14 cellular contexts compared by ENCODE assay signal in the genomic region with DNA sequence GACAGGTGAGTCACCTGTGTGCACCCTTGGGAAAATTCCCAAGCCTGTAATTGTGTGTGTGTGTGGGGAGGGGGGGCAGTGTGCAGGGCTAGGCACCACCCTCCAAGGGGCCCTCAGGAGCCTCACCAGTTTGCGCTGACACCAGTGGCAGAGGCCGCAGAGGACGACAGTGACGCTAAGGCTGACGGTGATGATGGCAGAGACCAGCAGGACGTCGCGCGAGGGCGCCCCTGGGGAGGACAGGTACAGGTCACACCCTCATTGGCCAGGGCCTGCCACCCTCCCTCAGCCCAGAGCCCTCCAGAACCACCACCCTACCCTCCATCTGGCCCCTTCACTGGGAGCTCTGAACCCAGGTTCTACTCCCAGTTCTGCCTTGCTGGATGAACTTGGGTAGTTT. TPM values are rescaled to one million over a fixed set of nuclear protein-coding genes. Genes with fewer than 3 reads are reported as not detected.
"Had no signal": no experiment of that assay in that cellular context is flagged by ENCODE, and none has a peak within 500 bp of the region (broad histone marks: within the 10 kb centered on the region; RNA-seq: fewer than 3 reads in every experiment).

No MANE protein-coding gene starts in this region.

- H3K27me3 ChIP-seq: right lobe of liver had no signal

- H3K9me3 ChIP-seq: esophagus squamous epithelium, heart right ventricle, psoas muscle, right lobe of liver, spleen, tibial nerve had no signal

- DNase-seq: activated CD4-positive, alpha-beta T cell treated with anti-CD3 and anti-CD28 coated beads, Interleukin-2, amount 50 U/mL, for 4 hours; activated CD4-positive, CD25-positive, alpha-beta regulatory T cell treated with anti-CD3 and anti-CD28 coated beads, Interleukin-2, amount 50 U/mL, for 72 hours; activated T-cell treated with anti-CD3 and anti-CD28 coated beads, Interleukin-2, amount 50 U/mL, for 72 hours; aorta; esophagus squamous epithelium; heart right ventricle; psoas muscle; right lobe of liver; spleen; stimulated activated CD4-positive, alpha-beta T cell treated with anti-CD3 and anti-CD28 coated beads, Interleukin-1b, Interleukin-23, amount 100 ng/mL, for 48 hours; T-helper 17 cell had no signal

- H3K36me3 ChIP-seq: esophagus squamous epithelium, heart right ventricle, right lobe of liver, spleen, tibial nerve had no signal

- H3K4me3 ChIP-seq: esophagus squamous epithelium, heart right ventricle, psoas muscle, right lobe of liver, spleen, tibial nerve had no signal

- H3K4me1 ChIP-seq: psoas muscle, right lobe of liver had no signal

- H3K27ac ChIP-seq: esophagus squamous epithelium, heart right ventricle, psoas muscle, right lobe of liver, spleen, tibial nerve had no signal

- ATAC-seq: heart right ventricle; psoas muscle; stimulated activated memory B cell treated with anti-CD40 and anti-IgM and Interleukin-4, amounts not matched to agents 10 μg/mL and 1 μg/mL and 100 μg/mL, for 72 hours; T-helper 17 cell had no signal

RNA-seq across cellular contexts. Expression of a gene that starts 24.9 kb away (rescaled TPM):
- total RNA-seq: activated T-cell treated with anti-CD3 and anti-CD28 coated beads, Interleukin-2, amount 50 U/mL, for 72 hours; T-helper 17 cell had no signal

RNA-seq across cellular contexts. Expression of a gene that starts 47.4 kb away (rescaled TPM):
- total RNA-seq: activated T-cell treated with anti-CD3 and anti-CD28 coated beads, Interleukin-2, amount 50 U/mL, for 72 hours; myocyte; right lobe of liver; T-helper 17 cell had no signal
